1 cellular context compared by ENCODE assay signal in the genomic region with DNA sequence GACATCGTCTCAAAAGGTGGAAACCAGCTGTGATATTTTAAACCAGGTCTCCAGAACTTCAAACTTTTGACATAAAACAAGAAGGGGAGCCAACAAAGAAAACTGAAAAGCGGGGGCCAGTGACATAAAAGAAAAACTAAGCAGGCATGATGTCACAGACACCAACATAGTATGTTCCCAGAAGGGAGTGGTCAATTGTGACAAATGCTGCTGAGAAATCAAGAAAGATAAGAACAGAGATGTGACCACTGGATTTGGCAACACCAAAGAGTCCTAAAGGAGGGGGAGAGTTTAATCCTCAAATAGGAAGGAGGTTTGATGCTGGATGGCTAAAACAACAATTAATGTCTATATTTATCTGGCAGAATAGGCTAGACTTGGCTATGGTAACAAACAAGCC.
TF ChIP-seq lines count a peak whose summit lies in the region.

No MANE protein-coding gene starts in this region.

TF ChIP-seq in K562, 482 proteins besides CTCF, POLR2A, EP300 and RAD21 (continued from another document):
- TF ChIP-seq, protein P1, sequence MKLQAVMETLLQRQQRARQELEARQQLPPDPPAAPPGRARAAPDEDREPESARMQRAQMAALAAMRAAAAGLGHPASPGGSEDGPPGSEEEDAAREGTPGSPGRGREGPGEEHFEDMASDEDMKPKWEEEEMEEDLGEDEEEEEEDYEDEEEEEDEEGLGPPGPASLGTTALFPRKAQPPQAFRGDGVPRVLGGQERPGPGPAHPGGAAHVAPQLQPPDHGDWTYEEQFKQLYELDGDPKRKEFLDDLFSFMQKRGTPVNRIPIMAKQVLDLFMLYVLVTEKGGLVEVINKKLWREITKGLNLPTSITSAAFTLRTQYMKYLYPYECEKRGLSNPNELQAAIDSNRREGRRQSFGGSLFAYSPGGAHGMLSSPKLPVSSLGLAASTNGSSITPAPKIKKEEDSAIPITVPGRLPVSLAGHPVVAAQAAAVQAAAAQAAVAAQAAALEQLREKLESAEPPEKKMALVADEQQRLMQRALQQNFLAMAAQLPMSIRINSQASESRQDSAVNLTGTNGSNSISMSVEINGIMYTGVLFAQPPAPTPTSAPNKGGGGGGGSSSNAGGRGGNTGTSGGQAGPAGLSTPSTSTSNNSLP (IDR thresholded peaks at IDR 0.05; ENCODE audit: borderline replicate concordance, low read depth, low read length) = no peak
- TF ChIP-seq JUND (IDR thresholded peaks at IDR 0.05; ENCODE audit: borderline replicate concordance, low read depth, low read length) = peak; percentile 40; the same call in 1 of the 2 replicates
- no peak for TF ChIP-seq JUND (tag; IDR thresholded peaks at IDR 0.05; ENCODE audit: borderline replicate concordance, low read depth, low read length)
- TF ChIP-seq, protein P2, sequence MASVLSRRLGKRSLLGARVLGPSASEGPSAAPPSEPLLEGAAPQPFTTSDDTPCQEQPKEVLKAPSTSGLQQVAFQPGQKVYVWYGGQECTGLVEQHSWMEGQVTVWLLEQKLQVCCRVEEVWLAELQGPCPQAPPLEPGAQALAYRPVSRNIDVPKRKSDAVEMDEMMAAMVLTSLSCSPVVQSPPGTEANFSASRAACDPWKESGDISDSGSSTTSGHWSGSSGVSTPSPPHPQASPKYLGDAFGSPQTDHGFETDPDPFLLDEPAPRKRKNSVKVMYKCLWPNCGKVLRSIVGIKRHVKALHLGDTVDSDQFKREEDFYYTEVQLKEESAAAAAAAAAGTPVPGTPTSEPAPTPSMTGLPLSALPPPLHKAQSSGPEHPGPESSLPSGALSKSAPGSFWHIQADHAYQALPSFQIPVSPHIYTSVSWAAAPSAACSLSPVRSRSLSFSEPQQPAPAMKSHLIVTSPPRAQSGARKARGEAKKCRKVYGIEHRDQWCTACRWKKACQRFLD (CRISPR knock-in tag; IDR thresholded peaks at IDR 0.05) = no peak
- TF ChIP-seq NEUROD1 (IDR thresholded peaks at IDR 0.05; ENCODE audit: borderline replicate concordance, low read depth, low read length, partially characterized antibody) = no peak
- no peak for TF ChIP-seq CEBPG (CRISPR knock-in tag; IDR thresholded peaks at IDR 0.05)
- TF ChIP-seq CEBPG (tag; conservative IDR thresholded peaks at IDR 0.05 in 1 of 2, IDR thresholded peaks at IDR 0.05 in 1 of 2) = peak; percentile 57 to 60; a peak in 2 of 4 replicates
- TF ChIP-seq CREM (IDR thresholded peaks at IDR 0.05; ENCODE audit: low read depth) = peak; percentile 89
- no peak for TF ChIP-seq TCF3 (CRISPR knock-in tag; IDR thresholded peaks at IDR 0.05)
- TF ChIP-seq ATF1 (CRISPR knock-in tag; IDR thresholded peaks at IDR 0.05) = no peak
- TF ChIP-seq ATF1 (tag; IDR thresholded peaks at IDR 0.05) = peak; percentile 69
- TF ChIP-seq, protein P3, sequence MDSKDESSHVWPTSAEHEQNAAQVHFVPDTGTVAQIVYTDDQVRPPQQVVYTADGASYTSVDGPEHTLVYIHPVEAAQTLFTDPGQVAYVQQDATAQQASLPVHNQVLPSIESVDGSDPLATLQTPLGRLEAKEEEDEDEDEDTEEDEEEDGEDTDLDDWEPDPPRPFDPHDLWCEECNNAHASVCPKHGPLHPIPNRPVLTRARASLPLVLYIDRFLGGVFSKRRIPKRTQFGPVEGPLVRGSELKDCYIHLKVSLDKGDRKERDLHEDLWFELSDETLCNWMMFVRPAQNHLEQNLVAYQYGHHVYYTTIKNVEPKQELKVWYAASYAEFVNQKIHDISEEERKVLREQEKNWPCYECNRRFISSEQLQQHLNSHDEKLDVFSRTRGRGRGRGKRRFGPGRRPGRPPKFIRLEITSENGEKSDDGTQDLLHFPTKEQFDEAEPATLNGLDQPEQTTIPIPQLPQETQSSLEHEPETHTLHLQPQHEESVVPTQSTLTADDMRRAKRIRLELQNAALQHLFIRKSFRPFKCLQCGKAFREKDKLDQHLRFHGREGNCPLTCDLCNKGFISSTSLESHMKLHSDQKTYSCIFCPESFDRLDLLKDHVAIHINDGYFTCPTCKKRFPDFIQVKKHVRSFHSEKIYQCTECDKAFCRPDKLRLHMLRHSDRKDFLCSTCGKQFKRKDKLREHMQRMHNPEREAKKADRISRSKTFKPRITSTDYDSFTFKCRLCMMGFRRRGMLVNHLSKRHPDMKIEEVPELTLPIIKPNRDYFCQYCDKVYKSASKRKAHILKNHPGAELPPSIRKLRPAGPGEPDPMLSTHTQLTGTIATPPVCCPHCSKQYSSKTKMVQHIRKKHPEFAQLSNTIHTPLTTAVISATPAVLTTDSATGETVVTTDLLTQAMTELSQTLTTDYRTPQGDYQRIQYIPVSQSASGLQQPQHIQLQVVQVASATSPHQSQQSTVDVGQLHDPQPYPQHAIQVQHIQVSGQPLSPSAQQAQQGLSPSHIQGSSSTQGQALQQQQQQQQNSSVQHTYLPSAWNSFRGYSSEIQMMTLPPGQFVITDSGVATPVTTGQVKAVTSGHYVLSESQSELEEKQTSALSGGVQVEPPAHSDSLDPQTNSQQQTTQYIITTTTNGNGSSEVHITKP (IDR thresholded peaks at IDR 0.05; ENCODE audit: partially characterized antibody) = peak; percentile 82
- peak; percentile 44; the same call in 1 of the 2 replicates for TF ChIP-seq ARID1B (IDR thresholded peaks at IDR 0.05)
- no peak for TF ChIP-seq SRF (CRISPR knock-in tag; IDR thresholded peaks at IDR 0.05)
